9 cellular contexts compared by ENCODE assay signal in genomic region chr4:98659741-98660507, GRCh38. TPM values are rescaled to one million over a fixed set of nuclear protein-coding genes. Genes with fewer than 3 reads are reported as not detected.
DNase-seq lines count a peak whose midpoint lies in the region; ATAC-seq, FAIRE-seq and TF ChIP-seq lines count a peak whose summit lies in the region.
"Had no signal": no experiment of that assay in that cellular context is flagged by ENCODE, and none has a peak within 500 bp of the region (broad histone marks: within the 10 kb centered on the region; RNA-seq: fewer than 3 reads in every experiment).

No MANE protein-coding gene starts in this region.

- peaks cover 76% of the 10 kb centered on the region for H3K4me1 Mint-ChIP-seq in activated CD4-positive, alpha-beta T cell treated with anti-CD3 and anti-CD28 coated beads for 36 hours
- peaks cover 64% of the 10 kb centered on the region for H3K4me1 Mint-ChIP-seq in activated B cell treated with CpG ODN at 0.5 μM for 24 hours

- H3K27me3 Mint-ChIP-seq in activated CD4-positive, alpha-beta T cell treated with anti-CD3 and anti-CD28 coated beads for 36 hours = no peaks in the 10 kb centered on the region
- H3K27me3 Mint-ChIP-seq in activated B cell treated with CpG ODN at 0.5 μM for 24 hours = peaks cover 7% of the 10 kb centered on the region

- DNase-seq in activated CD4-positive, alpha-beta T cell treated with anti-CD3 and anti-CD28 coated beads for 36 hours = no peak
- no peak for DNase-seq in activated CD4-positive, alpha-beta T cell treated with anti-CD3 and anti-CD28 coated beads for 48 hours
- DNase-seq in activated B cell treated with CpG ODN at 0.5 μM for 24 hours (no peak), glomerular visceral epithelial cell (ENCODE audit: extremely low spot score) (peak; percentile 36), spleen (no peak), NCI-H1092 (lab: John Stamatoyannopoulos, UW) (no peak), sciatic nerve (ENCODE audit: low spot score) (no peak), GM12892 (ENCODE audit: insufficient read length) (no peak)
- DNase-seq: transverse colon had no signal

- peak overlapping the region in 4 of 8 donors; percentile 83 to 89 (median 86) for H3K27ac ChIP-seq in spleen

- peaks cover 12 to 84% (median 56%) of the 10 kb centered on the region in 6 donors for H3K4me1 ChIP-seq in spleen

- FAIRE-seq in GM12892 (lab: Jason Lieb, UNC) = no peak

- H3K4me3 Mint-ChIP-seq in activated CD4-positive, alpha-beta T cell treated with anti-CD3 and anti-CD28 coated beads for 36 hours = peak overlapping the region; percentile 89
- peak overlapping the region; percentile 78 for H3K4me3 Mint-ChIP-seq in activated B cell treated with CpG ODN at 0.5 μM for 24 hours

- TF ChIP-seq POLR2A in spleen (IDR thresholded peaks at IDR 0.05) = no peak
- no peak for TF ChIP-seq POLR2A in GM12892 (IDR thresholded peaks at IDR 0.05; ENCODE audit: low read depth, low read length)

- no peak for ATAC-seq in activated CD4-positive, alpha-beta T cell treated with anti-CD3 and anti-CD28 coated beads for 36 hours
- ATAC-seq in activated B cell treated with CpG ODN at 0.5 μM for 24 hours (ENCODE audit: low read depth) (no peak), sciatic nerve (no peak)

- POLR2A ChIA-PET in activated CD4-positive, alpha-beta T cell treated with anti-CD3 and anti-CD28 coated beads for 36 hours (lab: Charles Lee) = interaction anchor here (0.8 kb wide), 1 partner anchor 57 kb away, joined by 4 read pairs; no protein-coding TSS in a partner anchor
- POLR2A ChIA-PET in activated B cell treated with CpG ODN at 0.5 μM for 24 hours (lab: Charles Lee) = interaction anchor here (1.3 to 1.7 kb wide), 2 partner anchors 269 to 516 kb away, joined by 4 read pairs; partner anchors contain the start of genes EIF4E and STPG2

- H3K27ac Mint-ChIP-seq in activated CD4-positive, alpha-beta T cell treated with anti-CD3 and anti-CD28 coated beads for 36 hours = peak overlapping the region; percentile 68
- H3K27ac Mint-ChIP-seq in activated B cell treated with CpG ODN at 0.5 μM for 24 hours = peak overlapping the region; percentile 68

- H3K27me3 ChIP-seq in spleen (replicated peaks in 1 of 7) = peaks cover 0 to 26% (median 0%) of the 10 kb centered on the region in 7 donors
- H3K27me3 ChIP-seq: transverse colon had no signal

- H3K4me3 ChIP-seq in spleen = peak overlapping the region in 5 of 8 donors; percentile 68 to 87 (median 78)

- CTCF ChIA-PET in activated CD4-positive, alpha-beta T cell treated with anti-CD3 and anti-CD28 coated beads for 36 hours (lab: Charles Lee) = interaction anchor here (0.7 to 1.9 kb wide), 4 partner anchors 20 to 396 kb away, joined by 3 to 6 read pairs (median 3); no protein-coding TSS in a partner anchor
- CTCF ChIA-PET in activated B cell treated with CpG ODN at 0.5 μM for 24 hours (lab: Charles Lee) = no interaction called here

- intact Hi-C loops in activated CD4-positive, alpha-beta T cell treated with anti-CD3 and anti-CD28 coated beads for 36 hours (cut with DNase I, micrococcal nuclease) = loop anchor here (2.0 to 10.0 kb wide), 9 partner anchors 17 to 1287 kb away; partner anchors contain the start of genes METAP1 (in 2 of the 2), DNAJB14 (in 1 of the 2), RAP1GDS1 (in 1 of the 2) and STPG2 (in 1 of the 2)
- intact Hi-C loops in activated B cell treated with CpG ODN at 0.5 μM for 24 hours (cut with micrococcal nuclease) = loop anchor here (2.0 to 5.0 kb wide), 4 partner anchors 429 to 1287 kb away; partner anchors contain the start of genes ADH5, DAPP1 and DNAJB14
- intact Hi-C loops in spleen (cut with DNase I; ENCODE audit: low total_unique reads) = loop anchor here (10.0 kb wide), 2 partner anchors 195 to 265 kb away; partner anchors contain the start of gene EIF4E
- intact Hi-C loops in sciatic nerve (cut with DNase I) = loop anchor here (10.0 kb wide), 1 partner anchor 195 kb away; no protein-coding TSS in a partner anchor

- 75 to 82% (median 78%) methylated on average over 8 of the region's 8 CpGs for WGBS in spleen, 5 donors

- H3K36me3 Mint-ChIP-seq in activated CD4-positive, alpha-beta T cell treated with anti-CD3 and anti-CD28 coated beads for 36 hours (ENCODE audit: low read depth) = peaks cover 8% of the 10 kb centered on the region
- no peaks in the 10 kb centered on the region for H3K36me3 Mint-ChIP-seq in activated B cell treated with CpG ODN at 0.5 μM for 24 hours (ENCODE audit: low read depth)

- H3K9me3 ChIP-seq in spleen = no peaks in the 10 kb centered on the region
- H3K9me3 ChIP-seq: transverse colon had no signal

- no peaks in the 10 kb centered on the region for H3K36me3 ChIP-seq in spleen
- H3K36me3 ChIP-seq: transverse colon had no signal

- H3K9me3 Mint-ChIP-seq in activated CD4-positive, alpha-beta T cell treated with anti-CD3 and anti-CD28 coated beads for 36 hours (ENCODE audit: low read depth) = no peaks in the 10 kb centered on the region
- no peaks in the 10 kb centered on the region for H3K9me3 Mint-ChIP-seq in activated B cell treated with CpG ODN at 0.5 μM for 24 hours

- no peak for TF ChIP-seq CTCF in activated B cell treated with CpG ODN at 0.5 μM for 24 hours (IDR thresholded peaks at IDR 0.05)
- no peak for TF ChIP-seq CTCF in spleen (IDR thresholded peaks at IDR 0.05 in 8 of 11, conservative IDR thresholded peaks at IDR 0.05 in 3 of 11)

RNA-seq across cellular contexts. Expression of gene TSPAN5, which starts 1.5 kb away (rescaled TPM):
- total RNA-seq in activated CD4-positive, alpha-beta T cell treated with anti-CD3 and anti-CD28 coated beads for 36 hours = 10 to 100 TPM; 18.4 to 23.6 TPM
- total RNA-seq in activated B cell treated with CpG ODN at 0.5 μM for 24 hours = 1.6 and 2.7 TPM in 2 replicates
- 10 to 100 TPM; 14.9 to 33.6 (median 25.7) TPM for total RNA-seq in spleen
- polyA plus RNA-seq in spleen = 1 to 10 TPM; 4.6 to 6.5 (median 5.0) TPM
- total RNA-seq in sciatic nerve = 19.1 TPM
- polyA plus RNA-seq in GM12892 (2012; ENCODE audit: missing spikeins) = not detected
